Comparison of ENCODE assay signal across 19 cellular contexts in the genomic region with DNA sequence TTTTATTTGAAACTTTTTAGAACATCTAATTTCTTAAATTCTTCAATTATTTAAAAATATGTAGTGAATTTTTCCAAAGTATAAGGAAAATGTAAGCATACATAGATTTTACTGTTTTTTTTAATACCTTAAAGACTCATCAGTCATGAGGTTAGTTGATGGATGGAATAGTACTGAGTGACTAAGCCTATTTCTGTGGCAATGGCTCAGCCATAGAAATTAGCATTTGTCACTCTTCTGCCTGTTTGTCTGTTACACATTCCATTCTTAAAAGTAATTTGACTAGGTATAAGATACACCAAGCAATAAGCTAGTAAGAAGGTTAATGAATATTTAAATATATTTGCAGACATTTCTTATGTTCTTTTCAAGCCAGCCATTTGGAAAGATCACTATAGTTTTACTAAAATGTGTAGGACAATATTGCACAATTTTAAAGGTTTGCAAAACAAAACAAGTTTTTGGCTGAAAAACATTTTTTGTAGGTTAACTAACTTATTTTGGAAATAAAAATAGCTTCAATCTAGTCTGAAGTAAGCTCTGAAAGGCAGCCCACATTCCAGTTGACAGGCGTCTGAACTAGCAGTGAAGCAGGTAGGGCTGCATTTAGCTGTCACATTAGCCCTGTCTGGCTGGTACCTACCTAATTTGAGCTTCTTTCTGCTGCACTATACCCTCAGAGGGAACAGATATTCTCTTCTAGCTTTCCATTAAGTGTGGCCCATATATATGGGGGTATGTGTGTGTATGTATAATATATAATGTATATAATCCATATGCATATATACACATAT.
DNase-seq lines count a peak whose midpoint lies in the region; ATAC-seq, FAIRE-seq and TF ChIP-seq lines count a peak whose summit lies in the region.
"Had no signal": no experiment of that assay in that cellular context is flagged by ENCODE, and none has a peak within 500 bp of the region (broad histone marks: within the 10 kb centered on the region; RNA-seq: fewer than 3 reads in every experiment).

No MANE protein-coding gene starts in this region.

- H3K27ac ChIP-seq in cardiac muscle cell (no peak overlapping the region), smooth muscle cell (ENCODE audit: low read depth) (peak overlapping the region; percentile 35), esophagus squamous epithelium (no peak overlapping the region)
- H3K27ac ChIP-seq: Peyer's patch had no signal

- H3K4me1 ChIP-seq in cardiac muscle cell (ENCODE audit: low read depth) (peaks cover 7% of the 10 kb centered on the region), smooth muscle cell (ENCODE audit: low read depth) (peaks cover 8% of the 10 kb centered on the region), esophagus squamous epithelium (no peaks in the 10 kb centered on the region)
- H3K4me1 ChIP-seq: Peyer's patch had no signal

- H3K9ac ChIP-seq in smooth muscle cell (ENCODE audit: low read depth) = no peak overlapping the region

- intact Hi-C loops in left cardiac atrium (cut with DNase I) (no loop called here), esophagus squamous epithelium (cut with DNase I) (no loop called here)

- H4K20me1 ChIP-seq in smooth muscle cell (ENCODE audit: low read depth) = no peaks in the 10 kb centered on the region

- peak; percentile 12 to 24 for DNase-seq in cardiac muscle cell (ENCODE audit: low read depth in 1 of 2, low spot score in 1 of 2)
- DNase-seq in left cardiac atrium = no peak
- peak; percentile 57 for DNase-seq in RCC 7860 (ENCODE audit: low spot score)
- DNase-seq in fibroblast of mammary gland (ENCODE audit: low read depth) = peak; percentile 76
- DNase-seq in smooth muscle cell (lab: John Stamatoyannopoulos, UW; ENCODE audit: unreplicated experiment) = no peak
- no peak for DNase-seq in stimulated activated naive CD4-positive, alpha-beta T cell treated with Interleukin-2 at 50 U/mL for 16 hours (lab: John Stamatoyannopoulos, UW)
- DNase-seq in esophagus squamous epithelium (lab: John Stamatoyannopoulos, UW) = no peak
- DNase-seq in GM10266 (ENCODE audit: extremely low spot score) = no peak
- DNase-seq: activated CD4-positive, alpha-beta memory T cell treated with anti-CD3 and anti-CD28 coated beads, Interleukin-2, amount 10 ng/mL, durations not matched to agents 7 days and 5 days; activated T-cell treated with anti-CD3 and anti-CD28 coated beads, Interleukin-2, amount 50 U/mL, for 72 hours; CD8-positive, alpha-beta T cell; glutamatergic neuron; H7; midbrain; MM.1S; NCI-H2081 treated with DMSO at 0.1 percent for 48 hours; NCI-H526; Peyer's patch; right cardiac atrium had no signal

- H3F3A ChIP-seq in smooth muscle cell (ENCODE audit: low read depth) = no peaks in the 10 kb centered on the region

- no peak for TF ChIP-seq CTCF in cardiac muscle cell (IDR thresholded peaks at IDR 0.05; ENCODE audit: low read depth, low read length)
- no peak for TF ChIP-seq CTCF in fibroblast of mammary gland (conservative IDR thresholded peaks at IDR 0.05; ENCODE audit: control insufficient read depth, insufficient read depth, low read depth, low read length)
- no peak for TF ChIP-seq CTCF in smooth muscle cell (IDR thresholded peaks at IDR 0.05; ENCODE audit: borderline replicate concordance, insufficient read depth, poor library complexity, severe bottlenecking)
- no peak for TF ChIP-seq CTCF in esophagus squamous epithelium (IDR thresholded peaks at IDR 0.05)
- TF ChIP-seq CTCF in GM10266 (IDR thresholded peaks at IDR 0.05; ENCODE audit: control insufficient read depth, insufficient read depth, low read depth, missing control alignments) = no peak

- no peak for ATAC-seq in left cardiac atrium
- ATAC-seq: activated T-cell treated with anti-CD3 and anti-CD28 coated beads, Interleukin-2, amount 50 U/mL, for 72 hours; CD8-positive, alpha-beta T cell; right cardiac atrium had no signal

- no peak overlapping the region for H2AFZ ChIP-seq in smooth muscle cell (ENCODE audit: low read depth)

- 73% methylated on average over 1 of the region's 1 CpG for WGBS in smooth muscle cell (ENCODE audit: low lambda C conversion rate)
- 63 to 88% methylated on average over 1 of the region's 1 CpG for WGBS in esophagus squamous epithelium, 2 donors

- H3K36me3 ChIP-seq in cardiac muscle cell (no peaks in the 10 kb centered on the region), smooth muscle cell (ENCODE audit: low read depth) (no peaks in the 10 kb centered on the region), esophagus squamous epithelium (no peaks in the 10 kb centered on the region)
- H3K36me3 ChIP-seq: Peyer's patch had no signal

- no peaks in the 10 kb centered on the region for H3K79me2 ChIP-seq in smooth muscle cell (ENCODE audit: low read depth)

- H3K27me3 ChIP-seq in cardiac muscle cell (no peaks in the 10 kb centered on the region), smooth muscle cell (ENCODE audit: low read depth) (no peaks in the 10 kb centered on the region), esophagus squamous epithelium (no peaks in the 10 kb centered on the region)
- H3K27me3 ChIP-seq: Peyer's patch had no signal

- no peaks in the 10 kb centered on the region for H3K9me3 ChIP-seq in cardiac muscle cell (ENCODE audit: low read depth)
- no peaks in the 10 kb centered on the region for H3K9me3 ChIP-seq in smooth muscle cell (replicated peaks; ENCODE audit: low read depth)
- no peaks in the 10 kb centered on the region for H3K9me3 ChIP-seq in esophagus squamous epithelium
- H3K9me3 ChIP-seq: Peyer's patch had no signal

- TF ChIP-seq POLR2A in esophagus squamous epithelium (IDR thresholded peaks at IDR 0.05) = no peak

- no peak overlapping the region for H3K4me3 ChIP-seq in cardiac muscle cell
- no peak overlapping the region for H3K4me3 ChIP-seq in fibroblast of mammary gland (ENCODE audit: control insufficient read depth, low read depth, low read length)
- no peak overlapping the region for H3K4me3 ChIP-seq in smooth muscle cell
- H3K4me3 ChIP-seq in esophagus squamous epithelium = no peak overlapping the region
- H3K4me3 ChIP-seq: Peyer's patch had no signal

- FAIRE-seq in RCC 7860 (lab: Jason Lieb, UNC) = peak; percentile 83

- no peak overlapping the region for H3K4me2 ChIP-seq in smooth muscle cell

Comparison
In these comparisons a context has a peak if more than half of its experiments do, and no peak if none do; other contexts are left out.
1. DNase-seq: peak in cardiac muscle cell (2 of 2), RCC 7860 (single experiment) and fibroblast of mammary gland (single experiment); none in left cardiac atrium (single experiment), smooth muscle cell (single experiment), stimulated activated naive CD4-positive, alpha-beta T cell treated with Interleukin-2 at 50 U/mL for 16 hours (single experiment), esophagus squamous epithelium (single experiment) and GM10266 (single experiment).